Comparison of ENCODE assay signal across 23 cellular contexts in the genomic region with DNA sequence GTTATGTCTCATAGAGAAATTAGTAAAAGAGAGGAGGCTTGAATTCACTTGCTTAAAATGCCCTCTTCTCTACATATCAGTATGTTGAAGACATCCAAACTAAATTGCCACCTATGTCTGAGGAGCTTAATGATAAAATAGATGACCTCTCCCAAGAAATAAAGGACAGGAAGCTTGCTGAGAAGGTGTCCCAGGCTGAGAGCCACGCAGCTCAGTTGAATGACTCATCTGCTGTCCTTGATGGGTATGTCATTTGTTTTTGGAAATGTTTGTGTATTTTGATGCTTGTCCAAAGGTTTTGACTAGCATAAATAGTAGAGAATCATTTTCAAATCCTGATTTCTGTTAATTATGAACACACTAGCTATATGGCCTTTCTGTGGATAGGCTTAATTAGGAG.
DNase-seq lines count a peak whose midpoint lies in the region; ATAC-seq, FAIRE-seq and TF ChIP-seq lines count a peak whose summit lies in the region.
"Had no signal": no experiment of that assay in that cellular context is flagged by ENCODE, and none has a peak within 500 bp of the region (broad histone marks: within the 10 kb centered on the region; RNA-seq: fewer than 3 reads in every experiment).

No MANE protein-coding gene starts in this region.

- H3K27ac ChIP-seq in right atrium auricular region = peak overlapping the region in 1 of 2 donors; percentile 57
- H3K27ac ChIP-seq: tibial nerve had no signal

- no peak for FAIRE-seq in urothelium cell line (lab: Jason Lieb, UNC)
- FAIRE-seq: H54 had no signal

- DNase-seq in left cardiac atrium = no peak
- DNase-seq in right atrium auricular region (ENCODE audit: low spot score) = no peak
- DNase-seq in RPMI7951 (ENCODE audit: low read depth) = peak; percentile 20
- peak; percentile 8 for DNase-seq in fibroblast of gingiva (ENCODE audit: low read depth)
- peak; percentile 4 for DNase-seq in urothelium cell line (ENCODE audit: low spot score)
- no peak for DNase-seq in stimulated activated CD4-positive, alpha-beta T cell treated with anti-CD3 and anti-CD28 coated beads, Interleukin-1b, Interleukin-23, amount 100 ng/mL, for 48 hours
- DNase-seq: activated CD4-positive, CD25-positive, alpha-beta regulatory T cell; activated CD8-positive, alpha-beta T cell treated with anti-CD3 and anti-CD28 coated beads for 36 hours; activated gamma-delta T cell treated with Interleukin-2 at 50 U/mL for 16 hours; amniotic stem cell; central memory CD4-positive, alpha-beta T cell; COR-L47; KG1; NCI-H187 treated with DMSO at 0.1 percent for 48 hours; nucleus accumbens; retina; stimulated activated naive CD8-positive, alpha-beta T cell treated with anti-CD3 and anti-CD28 coated beads, Interleukin-15, amount 100 ng/mL, for 72 hours; T1000 had no signal

- no peaks in the 10 kb centered on the region for H3K27me3 ChIP-seq in right atrium auricular region
- H3K27me3 ChIP-seq: tibial nerve had no signal

- no peak for TF ChIP-seq CTCF in right atrium auricular region (IDR thresholded peaks at IDR 0.05)

- intact Hi-C loops in left cardiac atrium (cut with DNase I) = no loop called here

- H3K9me3 ChIP-seq in right atrium auricular region = no peaks in the 10 kb centered on the region
- H3K9me3 ChIP-seq: tibial nerve had no signal

- H3K36me3 ChIP-seq in right atrium auricular region = peaks cover 39% of the 10 kb centered on the region

- no peak overlapping the region for H3K4me3 ChIP-seq in right atrium auricular region
- H3K4me3 ChIP-seq: tibial nerve had no signal

- ATAC-seq in left cardiac atrium (peak; percentile 65 to 77), HG03457 (IDR thresholded peaks at IDR 0.05; ENCODE audit: unreplicated experiment) (no peak), GM19351 (IDR thresholded peaks at IDR 0.05; ENCODE audit: unreplicated experiment) (no peak)
- ATAC-seq: activated CD8-positive, alpha-beta T cell treated with anti-CD3 and anti-CD28 coated beads for 36 hours; Right ventricle myocardium inferior; stimulated activated naive CD8-positive, alpha-beta T cell treated with anti-CD3 and anti-CD28 coated beads, Interleukin-15, amount 100 ng/mL, for 72 hours had no signal

- H3K4me1 ChIP-seq in right atrium auricular region = no peaks in the 10 kb centered on the region
- H3K4me1 ChIP-seq: tibial nerve had no signal

Comparison
In these comparisons a context has a peak if more than half of its experiments do, and no peak if none do; other contexts are left out.
1. ATAC-seq: peak in left cardiac atrium (2 of 2); none in HG03457 (single experiment) and GM19351 (single experiment).
2. DNase-seq: peak in RPMI7951 (single experiment), fibroblast of gingiva (single experiment) and urothelium cell line (single experiment); none in left cardiac atrium (single experiment), right atrium auricular region (single experiment) and stimulated activated CD4-positive, alpha-beta T cell treated with anti-CD3 and anti-CD28 coated beads, Interleukin-1b, Interleukin-23, amount 100 ng/mL, for 48 hours (single experiment).